In genomic region chr17:58335061-58335731, GRCh38 we compare ENCODE assay signal across 9 cellular contexts. TPM values are rescaled to one million over a fixed set of nuclear protein-coding genes. Genes with fewer than 3 reads are reported as not detected.
A peak's percentile ranks its signal among the peaks of the same experiment; 100 is the strongest.
DNase-seq lines count a peak whose midpoint lies in the region; ATAC-seq and TF ChIP-seq lines count a peak whose summit lies in the region.
"Had no signal": no experiment of that assay in that cellular context is flagged by ENCODE, and none has a peak within 500 bp of the region (broad histone marks: within the 10 kb centered on the region; RNA-seq: fewer than 3 reads in every experiment).

No MANE protein-coding gene starts in this region.

- peak overlapping the region; percentile 6 for H2BK15ac ChIP-seq in mesenchymal stem cell (ENCODE audit: low read depth, poor library complexity, severe bottlenecking)

- no peak overlapping the region for H3K23ac ChIP-seq in mesenchymal stem cell (ENCODE audit: low read length in 2 of 2)

- TF ChIP-seq CTCF in breast epithelium (IDR thresholded peaks at IDR 0.05), result no peak
- no peak for TF ChIP-seq CTCF in MCF 10A (IDR thresholded peaks at IDR 0.05; ENCODE audit: unreplicated experiment)
- no peak for TF ChIP-seq CTCF in thyroid gland (IDR thresholded peaks at IDR 0.05)
- TF ChIP-seq CTCF in Caco-2 (IDR thresholded peaks at IDR 0.05; ENCODE audit: insufficient read depth in 1 of 2, low read depth in 1 of 2, low read length in 1 of 2, severe bottlenecking in 1 of 2, unreplicated experiment in 1 of 2), result no peak

- CTCF ChIA-PET in MCF 10A (lab: Yijun Ruan, JAX), result no interaction called here
- CTCF ChIA-PET in Caco-2 (lab: Charles Lee), result interaction anchor here (2.9 to 3.0 kb wide), 2 partner anchors 18 to 82 kb away, joined by 15 to 17 read pairs; partner anchors contain the start of gene RNF43

- no peaks in the 10 kb centered on the region for H3K9me3 ChIP-seq in breast epithelium
- no peaks in the 10 kb centered on the region for H3K9me3 ChIP-seq in mesenchymal stem cell (ENCODE audit: control insufficient read depth, low read length)
- no peaks in the 10 kb centered on the region for H3K9me3 ChIP-seq in thyroid gland
- H3K9me3 ChIP-seq in Caco-2, result no peaks in the 10 kb centered on the region
- H3K9me3 ChIP-seq in GM23248 (ENCODE audit: low read depth), result no peaks in the 10 kb centered on the region

- H4K20me1 ChIP-seq in GM23248 (ENCODE audit: insufficient read depth), result no peaks in the 10 kb centered on the region

- no peaks in the 10 kb centered on the region for H3K4me1 Mint-ChIP-seq in MCF 10A (ENCODE audit: insufficient read depth, unreplicated experiment)
- peaks cover 52% of the 10 kb centered on the region for H3K4me1 Mint-ChIP-seq in activated T-cell treated with anti-CD3 and anti-CD28 coated beads, Interleukin-2, amount 50 U/mL, for 4 hours (ENCODE audit: low read depth)
- peaks cover 15% of the 10 kb centered on the region for H3K4me1 Mint-ChIP-seq in Caco-2 (ENCODE audit: low read depth, unreplicated experiment)

- BruUV-seq in MCF 10A (replicated peaks; lab: Mats Ljungman, UMichigan), result no TSS peak
- BruUV-seq in Caco-2 (replicated peaks; lab: Mats Ljungman, UMichigan), result no TSS peak

- H3K14ac ChIP-seq in mesenchymal stem cell (ENCODE audit: low read length in 2 of 2), result no peak overlapping the region

- H4K8ac ChIP-seq in mesenchymal stem cell (ENCODE audit: low read length), result no peak overlapping the region

- H3K27ac ChIP-seq in breast epithelium (peak overlapping the region; percentile 81 to 89), mesenchymal stem cell (ENCODE audit: low read length, poor library complexity, severe bottlenecking) (no peak overlapping the region), thyroid gland (no peak overlapping the region), GM23248 (no peak overlapping the region)

- peak overlapping the region; percentile 6 to 19 for H2BK12ac ChIP-seq in mesenchymal stem cell (ENCODE audit: low read length in 2 of 2)

- DNase-seq in breast epithelium (ENCODE audit: low spot score in 2 of 2), result no peak
- DNase-seq in MCF 10A (ENCODE audit: unreplicated experiment), result no peak
- DNase-seq in activated T-cell treated with anti-CD3 and anti-CD28 coated beads, Interleukin-2, amount 50 U/mL, for 4 hours, result peak; percentile 28
- no peak for DNase-seq in mesenchymal stem cell
- DNase-seq in thyroid gland, result peak; percentile 31 to 33
- DNase-seq in Caco-2, result no peak
- no peak for DNase-seq in NCI-H2227 (lab: John Stamatoyannopoulos, UW; ENCODE audit: unreplicated experiment)
- no peak for DNase-seq in GM23248
- DNase-seq: NCI-H2029 treated with DMSO at 0.1 percent for 48 hours had no signal

- H3F3A ChIP-seq in GM23248 (ENCODE audit: insufficient read depth), result 0 out of 2 replicates have a peak, but pooled peaks cover 2% of the 10 kb centered on the region

- no peaks in the 10 kb centered on the region for H3K27me3 ChIP-seq in breast epithelium
- H3K27me3 ChIP-seq in mesenchymal stem cell (ENCODE audit: control insufficient read depth in 1 of 2, insufficient read depth in 1 of 2, low read length in 2 of 2), result no peaks in the 10 kb centered on the region
- H3K27me3 ChIP-seq in thyroid gland, result no peaks in the 10 kb centered on the region
- no peaks in the 10 kb centered on the region for H3K27me3 ChIP-seq in Caco-2 (replicated peaks; ENCODE audit: control insufficient read depth, insufficient read depth, low read length)
- no peaks in the 10 kb centered on the region for H3K27me3 ChIP-seq in GM23248 (replicated peaks; ENCODE audit: insufficient read depth)

- H3K36me3 ChIP-seq in breast epithelium (no peaks in the 10 kb centered on the region), mesenchymal stem cell (ENCODE audit: control insufficient read depth in 1 of 2, insufficient read depth in 2 of 2, low read depth in 1 of 2, low read length in 2 of 2) (no peaks in the 10 kb centered on the region), thyroid gland (no peaks in the 10 kb centered on the region), Caco-2 (ENCODE audit: control insufficient read depth, insufficient read depth, low read length) (no peaks in the 10 kb centered on the region), GM23248 (ENCODE audit: low read depth) (no peaks in the 10 kb centered on the region)

- POLR2A ChIA-PET in MCF 10A (lab: Yijun Ruan, JAX) (no interaction called here), Caco-2 (lab: Charles Lee) (no interaction called here)

- H2AK5ac ChIP-seq in mesenchymal stem cell (ENCODE audit: low read length, severe bottlenecking), result no peak overlapping the region

- in situ Hi-C loops in GM23248 (cut with MboI), result no loop called here

- ATAC-seq in activated T-cell treated with anti-CD3 and anti-CD28 coated beads, Interleukin-2, amount 50 U/mL, for 4 hours, result no peak

- H3K4me2 ChIP-seq in mesenchymal stem cell (ENCODE audit: low read length, poor library complexity, severe bottlenecking), result no peak overlapping the region
- no peak overlapping the region for H3K4me2 ChIP-seq in GM23248 (ENCODE audit: unreplicated experiment)

- no peaks in the 10 kb centered on the region for H3K79me1 ChIP-seq in mesenchymal stem cell (replicated peaks; ENCODE audit: low read length, poor library complexity, severe bottlenecking)

- H3K27ac Mint-ChIP-seq in MCF 10A (ENCODE audit: low read depth, unreplicated experiment) (no peak overlapping the region), Caco-2 (ENCODE audit: unreplicated experiment) (no peak overlapping the region)

- no peak for TF ChIP-seq POLR2A in breast epithelium (IDR thresholded peaks at IDR 0.05)
- TF ChIP-seq POLR2A in thyroid gland (IDR thresholded peaks at IDR 0.05), result no peak

- no peak overlapping the region for H3K4me3 ChIP-seq in breast epithelium
- H3K4me3 ChIP-seq in mesenchymal stem cell (ENCODE audit: insufficient read depth in 1 of 2, low read depth in 1 of 2, low read length in 2 of 2), result no peak overlapping the region
- no peak overlapping the region for H3K4me3 ChIP-seq in thyroid gland (replicated peaks in 1 of 3)
- no peak overlapping the region for H3K4me3 ChIP-seq in Caco-2 (ENCODE audit: low read depth, low read length)
- H3K4me3 ChIP-seq in GM23248, result no peak overlapping the region

- no peak overlapping the region for H3K4me3 Mint-ChIP-seq in MCF 10A (ENCODE audit: unreplicated experiment)
- H3K4me3 Mint-ChIP-seq in activated T-cell treated with anti-CD3 and anti-CD28 coated beads, Interleukin-2, amount 50 U/mL, for 4 hours, result peak overlapping the region; percentile 100
- H3K4me3 Mint-ChIP-seq in Caco-2 (ENCODE audit: unreplicated experiment), result no peak overlapping the region

- H3K27me3 Mint-ChIP-seq in MCF 10A (ENCODE audit: insufficient read depth, unreplicated experiment) (no peaks in the 10 kb centered on the region), Caco-2 (ENCODE audit: insufficient read depth, unreplicated experiment) (no peaks in the 10 kb centered on the region)
- H3K27me3 Mint-ChIP-seq in activated T-cell treated with anti-CD3 and anti-CD28 coated beads, Interleukin-2, amount 50 U/mL, for 4 hours (ENCODE audit: low read depth), result no peaks in the 10 kb centered on the region

- H2BK120ac ChIP-seq in mesenchymal stem cell (ENCODE audit: low read depth, low read length), result no peak overlapping the region

- H3K36me3 Mint-ChIP-seq in MCF 10A (ENCODE audit: insufficient read depth, unreplicated experiment), result no peaks in the 10 kb centered on the region
- peaks cover 24% of the 10 kb centered on the region for H3K36me3 Mint-ChIP-seq in activated T-cell treated with anti-CD3 and anti-CD28 coated beads, Interleukin-2, amount 50 U/mL, for 4 hours (ENCODE audit: insufficient read depth)
- peaks cover 63% of the 10 kb centered on the region for H3K36me3 Mint-ChIP-seq in Caco-2 (ENCODE audit: insufficient read depth, unreplicated experiment)

- no peak overlapping the region for H2BK5ac ChIP-seq in mesenchymal stem cell (ENCODE audit: low read depth, low read length, poor library complexity, severe bottlenecking)

- H2AFZ ChIP-seq in mesenchymal stem cell (ENCODE audit: low read depth, low read length) (no peak overlapping the region), GM23248 (no peak overlapping the region)

- peak overlapping the region; percentile 19 for H4K91ac ChIP-seq in mesenchymal stem cell (ENCODE audit: low read length)

- 84% methylated on average over 10 of the region's 10 CpGs for WGBS in mesenchymal stem cell
- 45 to 65% methylated on average over 7 to 10 of the region's 10 CpGs for WGBS in thyroid gland, 2 donors
- WGBS in GM23248 (ENCODE audit: low coverage in 1 of 2, low lambda C conversion rate in 2 of 2, missing lambda C conversion rate in 2 of 2), 2 experiments, result 78 to 81% methylated on average over 10 of the region's 10 CpGs

- H3K9me2 ChIP-seq in GM23248 (ENCODE audit: insufficient read depth), result no peaks in the 10 kb centered on the region

- no peak overlapping the region for H3K4ac ChIP-seq in mesenchymal stem cell (ENCODE audit: low read depth in 1 of 2, low read length in 2 of 2)

- H3K18ac ChIP-seq in mesenchymal stem cell (ENCODE audit: low read depth in 1 of 2, low read length in 2 of 2), result no peak overlapping the region

- H3K79me2 ChIP-seq in GM23248 (ENCODE audit: insufficient read depth), result no peaks in the 10 kb centered on the region

- no peak overlapping the region for H3K9ac ChIP-seq in mesenchymal stem cell (ENCODE audit: low read length)
- no peak overlapping the region for H3K9ac ChIP-seq in GM23248

- no peaks in the 10 kb centered on the region for H3K9me3 Mint-ChIP-seq in MCF 10A (ENCODE audit: unreplicated experiment)
- no peaks in the 10 kb centered on the region for H3K9me3 Mint-ChIP-seq in activated T-cell treated with anti-CD3 and anti-CD28 coated beads, Interleukin-2, amount 50 U/mL, for 4 hours
- no peaks in the 10 kb centered on the region for H3K9me3 Mint-ChIP-seq in Caco-2 (ENCODE audit: unreplicated experiment)

- intact Hi-C loops in breast epithelium (cut with DNase I; ENCODE audit: low total_unique reads) (no loop called here), MCF 10A (cut with micrococcal nuclease) (no loop called here), thyroid gland (cut with DNase I) (no loop called here), Caco-2 (cut with micrococcal nuclease; ENCODE audit: unreplicated experiment) (no loop called here)

- H3K4me1 ChIP-seq in breast epithelium, result peaks cover 12 to 22% of the 10 kb centered on the region in 2 donors
- peaks cover 23% of the 10 kb centered on the region for H3K4me1 ChIP-seq in mesenchymal stem cell (ENCODE audit: control insufficient read depth, insufficient read depth, low read depth, low read length)
- no peaks in the 10 kb centered on the region for H3K4me1 ChIP-seq in thyroid gland
- peaks cover 34% of the 10 kb centered on the region for H3K4me1 ChIP-seq in Caco-2
- H3K4me1 ChIP-seq in GM23248 (ENCODE audit: insufficient read depth), result peaks cover 41% of the 10 kb centered on the region

RNA-seq across cellular contexts. Expression of gene TSPOAP1, which starts 6.6 kb away (rescaled TPM):
- total RNA-seq in breast epithelium (10 to 100 TPM in 2 of 3 donors, 1 to 10 TPM in 1; 2.6 to 42.1 (median 26.9) TPM), MCF 10A (2022) (not detected in 2 replicates), thyroid gland (10 to 100 TPM; 19.5 to 35.4 (median 22.1) TPM), Caco-2 (2022) (6.0 and 7.4 TPM in 2 replicates)
- 10 to 100 TPM; 38.6 to 49.6 (median 43.2) TPM for total RNA-seq in activated T-cell treated with anti-CD3 and anti-CD28 coated beads, Interleukin-2, amount 50 U/mL, for 4 hours
- 0.23 TPM for polyA plus RNA-seq in mesenchymal stem cell (2013, experiment 1 of 2)
- polyA plus RNA-seq in mesenchymal stem cell (2013, experiment 2 of 2), result 0.27 TPM
- total RNA-seq in GM23248 (2014; rRNA removed; shearing (Covaris generic)), result under 0.01 and 0.76 TPM in 2 replicates
- polyA plus RNA-seq in GM23248 (2016; fragmentation: Nextera tagmentation; extraction: Ambion mirVana), result 0.63 and 1.0 TPM in 2 replicates

RNA-seq across cellular contexts. Expression of gene SUPT4H1, which starts 16.8 kb away (rescaled TPM):
- total RNA-seq in breast epithelium (10 to 100 TPM; 46.4 to 61.6 (median 48.2) TPM), MCF 10A (2022) (63.4 and 90.8 TPM in 2 replicates), thyroid gland (10 to 100 TPM; 38.2 to 56.3 (median 44.2) TPM), Caco-2 (2022) (70.9 and 71.4 TPM in 2 replicates)
- 100 to 1,000 TPM; 144 to 154 (median 152) TPM for total RNA-seq in activated T-cell treated with anti-CD3 and anti-CD28 coated beads, Interleukin-2, amount 50 U/mL, for 4 hours
- polyA plus RNA-seq in mesenchymal stem cell (2013, experiment 1 of 2), result 68.0 TPM
- polyA plus RNA-seq in mesenchymal stem cell (2013, experiment 2 of 2), result 70.8 TPM
- 48.7 and 57.1 TPM in 2 replicates for total RNA-seq in GM23248 (2014; rRNA removed; shearing (Covaris generic))
- polyA plus RNA-seq in GM23248 (2016; fragmentation: Nextera tagmentation; extraction: Ambion mirVana), result 88.7 and 92.1 TPM in 2 replicates

RNA-seq across cellular contexts. Expression of gene MPO, which starts 54.5 kb away (rescaled TPM):
- total RNA-seq in breast epithelium (under 1 TPM in 1 of 3 donors, not detected in 2; 0.16 TPM), MCF 10A (2022) (0.19 TPM in 1 of 2 replicates, not detected in the other), thyroid gland (under 1 TPM in 2 of 4 donors, not detected in 2; 0.24 to 0.45 TPM), Caco-2 (2022) (0.23 TPM in 1 of 2 replicates, not detected in the other)
- not detected for total RNA-seq in activated T-cell treated with anti-CD3 and anti-CD28 coated beads, Interleukin-2, amount 50 U/mL, for 4 hours
- not detected for polyA plus RNA-seq in mesenchymal stem cell (2013, experiment 1 of 2)
- polyA plus RNA-seq in mesenchymal stem cell (2013, experiment 2 of 2), result not detected
- 0.38 TPM in 1 of 2 replicates, not detected in the other for total RNA-seq in GM23248 (2014; rRNA removed; shearing (Covaris generic))
- polyA plus RNA-seq in GM23248 (2016; fragmentation: Nextera tagmentation; extraction: Ambion mirVana), result not detected in 2 replicates

Comparison
In these comparisons a context has a peak if more than half of its experiments do, and no peak if none do; other contexts are left out.
1. DNase-seq: peak in activated T-cell treated with anti-CD3 and anti-CD28 coated beads, Interleukin-2, amount 50 U/mL, for 4 hours (single experiment) and thyroid gland (2 of 2); none in breast epithelium (0 of 2), MCF 10A (single experiment), mesenchymal stem cell (single experiment), Caco-2 (0 of 2), NCI-H2227 (single experiment) and GM23248 (single experiment).
2. H3K27ac ChIP-seq: peak in breast epithelium (2 of 2); none in mesenchymal stem cell (single experiment), thyroid gland (0 of 3) and GM23248 (single experiment).